9 cellular contexts compared by ENCODE assay signal in the genomic region with DNA sequence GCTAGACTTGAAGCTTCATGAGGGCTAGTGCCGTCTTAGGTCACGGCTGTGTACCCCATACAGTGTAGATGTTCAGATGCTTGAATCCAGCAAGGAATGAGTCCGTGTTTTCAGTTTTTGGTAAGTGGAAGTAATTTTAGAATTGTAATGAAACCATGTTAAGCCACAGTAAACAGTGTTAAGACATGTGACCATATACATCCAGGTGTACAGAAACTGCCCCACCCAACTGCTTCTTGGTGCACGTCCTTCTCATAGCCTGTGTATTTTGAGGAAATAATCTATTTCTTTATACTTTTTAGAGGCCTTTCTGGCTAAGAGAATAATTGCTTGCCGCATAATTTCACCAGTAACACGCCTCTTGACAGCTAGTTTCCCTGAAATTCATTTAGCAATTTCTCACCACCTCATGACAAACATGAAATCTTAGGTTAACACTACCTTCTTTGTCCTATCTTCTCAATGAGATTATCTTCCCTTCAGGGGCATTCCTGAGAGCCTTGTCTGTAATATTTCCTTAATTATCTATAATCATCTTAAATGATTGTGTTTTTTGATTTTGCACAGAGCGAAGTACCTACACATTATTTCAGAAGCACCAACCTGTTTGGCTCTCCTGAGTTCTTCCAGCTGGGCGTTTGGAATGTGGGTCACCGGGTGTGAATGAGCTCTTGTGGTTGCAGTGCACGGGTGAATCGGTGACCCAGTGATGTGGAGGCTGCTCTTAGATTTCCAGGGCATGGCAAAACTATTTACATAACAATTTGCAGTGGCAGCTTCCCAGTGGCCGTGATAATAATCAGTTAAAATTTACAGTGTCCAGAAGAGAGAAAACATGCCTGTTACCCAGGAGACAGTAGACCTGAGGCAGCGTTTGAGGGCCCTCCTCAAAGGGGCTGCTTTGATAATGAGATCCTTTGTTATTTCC. TPM values are rescaled to one million over a fixed set of nuclear protein-coding genes. Genes with fewer than 3 reads are reported as not detected.
DNase-seq lines count a peak whose midpoint lies in the region; ATAC-seq and TF ChIP-seq lines count a peak whose summit lies in the region.
"Had no signal": no experiment of that assay in that cellular context is flagged by ENCODE, and none has a peak within 500 bp of the region (broad histone marks: within the 10 kb centered on the region; RNA-seq: fewer than 3 reads in every experiment).

No MANE protein-coding gene starts in this region.

- peaks cover 57% of the 10 kb centered on the region for H3K4me1 Mint-ChIP-seq in activated T-helper 1 cell treated with anti-CD3 and anti-CD28 coated beads, Interleukin-12 subunit alpha, Interleukin-12 subunit beta, Interleukin-2, Interleukin-4 antibody, amounts not matched to agents 30 ng/mL and 10 ng/mL and 1 ng/mL, durations not matched to agents 14 hours and 24 hours and 36 hours (ENCODE audit: low read depth)
- peaks cover 40% of the 10 kb centered on the region for H3K4me1 Mint-ChIP-seq in activated CD8-positive, alpha-beta T cell treated with anti-CD3 and anti-CD28 coated beads for 36 hours (ENCODE audit: low read depth)

- H3K27ac Mint-ChIP-seq in activated T-helper 1 cell treated with anti-CD3 and anti-CD28 coated beads, Interleukin-12 subunit alpha, Interleukin-12 subunit beta, Interleukin-2, Interleukin-4 antibody, amounts not matched to agents 30 ng/mL and 10 ng/mL and 1 ng/mL, durations not matched to agents 14 hours and 24 hours and 36 hours, result peak overlapping the region; percentile 2
- no peak overlapping the region for H3K27ac Mint-ChIP-seq in activated CD8-positive, alpha-beta T cell treated with anti-CD3 and anti-CD28 coated beads for 36 hours

- CTCF ChIA-PET in activated CD8-positive, alpha-beta T cell treated with anti-CD3 and anti-CD28 coated beads for 36 hours (lab: Charles Lee), result interaction anchor here (1.0 to 1.7 kb wide), 3 partner anchors 49 to 78 kb away, joined by 3 to 4 read pairs (median 3); a partner anchor contains a TSS

- H3K9me3 Mint-ChIP-seq in activated T-helper 1 cell treated with anti-CD3 and anti-CD28 coated beads, Interleukin-12 subunit alpha, Interleukin-12 subunit beta, Interleukin-2, Interleukin-4 antibody, amounts not matched to agents 30 ng/mL and 10 ng/mL and 1 ng/mL, durations not matched to agents 14 hours and 24 hours and 36 hours, result no peaks in the 10 kb centered on the region
- no peaks in the 10 kb centered on the region for H3K9me3 Mint-ChIP-seq in activated CD8-positive, alpha-beta T cell treated with anti-CD3 and anti-CD28 coated beads for 36 hours

- peak; percentile 56 for ATAC-seq in HG03159 (IDR thresholded peaks at IDR 0.05; ENCODE audit: unreplicated experiment)
- no peak for ATAC-seq in GM18873 (IDR thresholded peaks at IDR 0.05; ENCODE audit: low FRiP score, unreplicated experiment)
- ATAC-seq in activated CD8-positive, alpha-beta T cell treated with anti-CD3 and anti-CD28 coated beads for 36 hours, result no peak

- no peaks in the 10 kb centered on the region for H3K27me3 Mint-ChIP-seq in activated T-helper 1 cell treated with anti-CD3 and anti-CD28 coated beads, Interleukin-12 subunit alpha, Interleukin-12 subunit beta, Interleukin-2, Interleukin-4 antibody, amounts not matched to agents 30 ng/mL and 10 ng/mL and 1 ng/mL, durations not matched to agents 14 hours and 24 hours and 36 hours (ENCODE audit: insufficient read depth)
- H3K27me3 Mint-ChIP-seq in activated CD8-positive, alpha-beta T cell treated with anti-CD3 and anti-CD28 coated beads for 36 hours, result no peaks in the 10 kb centered on the region

- peaks cover 15% of the 10 kb centered on the region for H3K36me3 Mint-ChIP-seq in activated T-helper 1 cell treated with anti-CD3 and anti-CD28 coated beads, Interleukin-12 subunit alpha, Interleukin-12 subunit beta, Interleukin-2, Interleukin-4 antibody, amounts not matched to agents 30 ng/mL and 10 ng/mL and 1 ng/mL, durations not matched to agents 14 hours and 24 hours and 36 hours (ENCODE audit: low read depth)
- peaks cover 26% of the 10 kb centered on the region for H3K36me3 Mint-ChIP-seq in activated CD8-positive, alpha-beta T cell treated with anti-CD3 and anti-CD28 coated beads for 36 hours (ENCODE audit: low read depth)

- peak; percentile 48 for DNase-seq in COLO829 (ENCODE audit: low spot score)
- DNase-seq in activated T-helper 1 cell treated with anti-CD3 and anti-CD28 coated beads, Interleukin-12 subunit alpha, Interleukin-12 subunit beta, Interleukin-2, Interleukin-4 antibody, amounts not matched to agents 30 ng/mL and 10 ng/mL and 1 ng/mL, durations not matched to agents 14 hours and 24 hours and 36 hours (ENCODE audit: low spot score), result no peak
- peak; percentile 58 for DNase-seq in myocyte (ENCODE audit: low read depth)
- no peak for DNase-seq in NCI-H82 (lab: John Stamatoyannopoulos, UW)
- no peak for DNase-seq in NCI-H2171 (lab: John Stamatoyannopoulos, UW)
- no peak for DNase-seq in activated CD8-positive, alpha-beta T cell treated with anti-CD3 and anti-CD28 coated beads for 36 hours
- DNase-seq: activated naive CD4-positive, alpha-beta T cell had no signal

- intact Hi-C loops in activated T-helper 1 cell treated with anti-CD3 and anti-CD28 coated beads, Interleukin-12 subunit alpha, Interleukin-12 subunit beta, Interleukin-2, Interleukin-4 antibody, amounts not matched to agents 30 ng/mL and 10 ng/mL and 1 ng/mL, durations not matched to agents 14 hours and 24 hours and 36 hours (cut with micrococcal nuclease), result no loop called here
- intact Hi-C loops in activated CD8-positive, alpha-beta T cell treated with anti-CD3 and anti-CD28 coated beads for 36 hours (cut with micrococcal nuclease), result no loop called here

- H3K4me3 Mint-ChIP-seq in activated T-helper 1 cell treated with anti-CD3 and anti-CD28 coated beads, Interleukin-12 subunit alpha, Interleukin-12 subunit beta, Interleukin-2, Interleukin-4 antibody, amounts not matched to agents 30 ng/mL and 10 ng/mL and 1 ng/mL, durations not matched to agents 14 hours and 24 hours and 36 hours, result no peak overlapping the region
- no peak overlapping the region for H3K4me3 Mint-ChIP-seq in activated CD8-positive, alpha-beta T cell treated with anti-CD3 and anti-CD28 coated beads for 36 hours

- POLR2A ChIA-PET in activated CD8-positive, alpha-beta T cell treated with anti-CD3 and anti-CD28 coated beads for 36 hours (lab: Charles Lee), result interaction anchor here (0.9 to 1.2 kb wide), 2 partner anchors 52 to 419 kb away, joined by 3 read pairs; no protein-coding TSS in a partner anchor

- TF ChIP-seq CTCF in activated CD8-positive, alpha-beta T cell treated with anti-CD3 and anti-CD28 coated beads for 36 hours (IDR thresholded peaks at IDR 0.05), result no peak

RNA-seq across cellular contexts. Expression of gene TADA2B, which starts 50.2 kb away (rescaled TPM):
- 15.2 and 16.8 TPM in 2 replicates for total RNA-seq in activated T-helper 1 cell treated with anti-CD3 and anti-CD28 coated beads, Interleukin-12 subunit alpha, Interleukin-12 subunit beta, Interleukin-2, Interleukin-4 antibody, amounts not matched to agents 30 ng/mL and 10 ng/mL and 1 ng/mL, durations not matched to agents 14 hours and 24 hours and 36 hours
- 20.6 and 21.7 TPM in 2 replicates for total RNA-seq in myocyte
- 15.7 TPM for polyA plus RNA-seq in myocyte (2012)
- total RNA-seq in activated CD8-positive, alpha-beta T cell treated with anti-CD3 and anti-CD28 coated beads for 36 hours, result 10 to 100 TPM in 1 of 2 experiments, 1 to 10 TPM in 1; 7.7 to 10.0 TPM

Comparison
In these comparisons a context has a peak if more than half of its experiments do, and no peak if none do; other contexts are left out.
1. DNase-seq: peak in COLO829 (single experiment) and myocyte (single experiment); none in activated T-helper 1 cell treated with anti-CD3 and anti-CD28 coated beads, Interleukin-12 subunit alpha, Interleukin-12 subunit beta, Interleukin-2, Interleukin-4 antibody, amounts not matched to agents 30 ng/mL and 10 ng/mL and 1 ng/mL, durations not matched to agents 14 hours and 24 hours and 36 hours (single experiment), NCI-H82 (single experiment), NCI-H2171 (single experiment) and activated CD8-positive, alpha-beta T cell treated with anti-CD3 and anti-CD28 coated beads for 36 hours (single experiment).